36 cellular contexts compared by ENCODE assay signal in the genomic region with DNA sequence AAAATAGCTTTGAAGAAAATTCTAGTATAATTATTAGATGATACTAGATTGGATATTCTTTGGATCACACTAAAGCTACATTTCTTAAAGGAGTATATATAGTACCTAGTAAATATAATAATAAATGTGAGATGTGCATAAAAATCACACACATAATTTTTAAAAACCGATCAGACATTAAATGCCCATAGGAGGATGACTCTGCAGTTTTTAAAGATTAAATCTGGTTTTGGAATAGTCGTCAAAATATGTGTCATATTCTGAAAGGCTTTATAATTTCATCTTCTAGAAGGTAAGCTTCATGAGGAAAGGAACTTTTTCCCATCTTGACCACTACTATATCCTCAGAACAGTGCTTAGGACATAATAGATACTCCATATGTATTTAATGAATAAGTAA.
"Had no signal": no experiment of that assay in that cellular context is flagged by ENCODE, and none has a peak within 500 bp of the region (broad histone marks: within the 10 kb centered on the region; RNA-seq: fewer than 3 reads in every experiment).

No MANE protein-coding gene starts in this region.

- H3K4me3 Mint-ChIP-seq: activated B cell treated with CpG ODN at 0.5 μM for 24 hours; activated CD4-positive, alpha-beta memory T cell treated with anti-CD3 and anti-CD28 coated beads for 36 hours; activated CD4-positive, alpha-beta T cell treated with anti-CD3 and anti-CD28 coated beads, Interleukin-2, amount 10 ng/mL, durations not matched to agents 24 days and 14 days; activated CD8-positive, alpha-beta T cell treated with anti-CD3 and anti-CD28 coated beads for 36 hours; activated naive CD4-positive, alpha-beta T cell treated with anti-CD3 and anti-CD28 coated beads for 36 hours; activated naive CD8-positive, alpha-beta T cell treated with anti-CD3 and anti-CD28 coated beads for 36 hours; activated T-cell treated with anti-CD3 and anti-CD28 coated beads, Interleukin-2, amount 50 U/mL, for 4 hours; activated T-cell treated with anti-CD3 and anti-CD28 coated beads, Interleukin-2, amount 50 U/mL, for 72 hours; activated T-helper 1 cell treated with anti-CD3 and anti-CD28 coated beads, Interleukin-12 subunit alpha, Interleukin-12 subunit beta, Interleukin-2, Interleukin-4 antibody, amounts not matched to agents 30 ng/mL and 10 ng/mL and 1 ng/mL, durations not matched to agents 14 hours and 24 hours and 36 hours; activated T-helper 17 cell treated with anti-CD3 and anti-CD28 coated beads, Interleukin-2, amount 50 U/mL, for 72 hours; T-helper 1 cell treated with Interleukin-12 subunit alpha and Interleukin-12 subunit beta and Interleukin-4 antibody, amounts not matched to agents 30 μg/mL and 1 μg/mL, for 36 hours; T-helper 2 cell treated with Interferon-gamma antibody and Interleukin-4, amounts not matched to agents 5 μg/mL and 100 μg/mL, for 36 hours had no signal

- H3K27me3 ChIP-seq: adrenal gland, body of pancreas, brain microvascular endothelial cell, breast epithelium had no signal

- H3K36me3 Mint-ChIP-seq: activated CD4-positive, alpha-beta memory T cell treated with anti-CD3 and anti-CD28 coated beads for 36 hours; activated naive CD4-positive, alpha-beta T cell treated with anti-CD3 and anti-CD28 coated beads, Interleukin-2, amount 50 U/mL, for 72 hours; activated naive CD8-positive, alpha-beta T cell treated with anti-CD3 and anti-CD28 coated beads for 36 hours had no signal

- H3K36me3 ChIP-seq: adrenal gland, brain microvascular endothelial cell, breast epithelium had no signal

- H3K9me3 ChIP-seq: adrenal gland, body of pancreas, breast epithelium had no signal

- H3K4me1 ChIP-seq: body of pancreas, breast epithelium had no signal

- DNase-seq: activated B cell treated with CpG ODN at 0.5 μM for 24 hours; activated CD4-positive, alpha-beta memory T cell treated with anti-CD3 and anti-CD28 coated beads for 36 hours; activated CD4-positive, alpha-beta T cell treated with anti-CD3 and anti-CD28 coated beads for 4 hours; activated CD4-positive, alpha-beta T cell treated with anti-CD3 and anti-CD28 coated beads, Interleukin-2, amount 10 ng/mL, durations not matched to agents 24 days and 14 days; activated CD4-positive, alpha-beta T cell treated with anti-CD3 and anti-CD28 coated beads, Interleukin-2, amount 50 U/mL, for 1 hour; activated CD4-positive, alpha-beta T cell treated with anti-CD3 and anti-CD28 coated beads, Interleukin-2, amount 50 U/mL, for 4 hours; activated CD4-positive, CD25-positive, alpha-beta regulatory T cell treated with anti-CD3 and anti-CD28 coated beads, Interleukin-2, amount 50 U/mL, for 72 hours; activated CD8-positive, alpha-beta memory T cell treated with anti-CD3 and anti-CD28 coated beads, Interleukin-2, amount 50 U/mL, for 4 hours; activated CD8-positive, alpha-beta T cell treated with anti-CD3 and anti-CD28 coated beads for 36 hours; activated effector memory CD4-positive, alpha-beta T cell treated with anti-CD3 and anti-CD28 coated beads, Interleukin-2, amount 50 U/mL, for 16 hours; activated gamma-delta T cell treated with Interleukin-2 at 50 U/mL for 16 hours; activated naive CD4-positive, alpha-beta T cell; activated naive CD4-positive, alpha-beta T cell treated with anti-CD3 and anti-CD28 coated beads for 36 hours; activated naive CD4-positive, alpha-beta T cell treated with anti-CD3 and anti-CD28 coated beads, Interleukin-2, amount 50 U/mL, for 16 hours; activated naive CD8-positive, alpha-beta T cell treated with anti-CD3 and anti-CD28 coated beads for 36 hours; activated T-cell treated with anti-CD3 and anti-CD28 coated beads for 4 hours; activated T-cell treated with anti-CD3 and anti-CD28 coated beads, Interleukin-2, amount 50 U/mL, for 1 hour; activated T-cell treated with anti-CD3 and anti-CD28 coated beads, Interleukin-2, amount 50 U/mL, for 4 hours; activated T-cell treated with anti-CD3 and anti-CD28 coated beads, Interleukin-2, amount 50 U/mL, for 72 hours; adrenal gland; amniotic stem cell; aorta; body of pancreas; brain microvascular endothelial cell; central memory CD4-positive, alpha-beta T cell; T-helper 1 cell; T-helper 2 cell; T-helper 9 cell had no signal

- ATAC-seq: activated CD8-positive, alpha-beta T cell treated with anti-CD3 and anti-CD28 coated beads for 36 hours; activated naive CD4-positive, alpha-beta T cell treated with anti-CD3 and anti-CD28 coated beads, Interleukin-2, amount 50 U/mL, for 72 hours; activated T-cell treated with anti-CD3 and anti-CD28 coated beads, Interleukin-2, amount 50 U/mL, for 4 hours; activated T-cell treated with anti-CD3 and anti-CD28 coated beads, Interleukin-2, amount 50 U/mL, for 72 hours; activated T-helper 17 cell treated with anti-CD3 and anti-CD28 coated beads, Interleukin-2, amount 50 U/mL, for 72 hours; body of pancreas had no signal

- H3K9me3 Mint-ChIP-seq: activated B cell treated with CpG ODN at 0.5 μM for 24 hours; activated CD4-positive, alpha-beta memory T cell treated with anti-CD3 and anti-CD28 coated beads for 36 hours; activated CD4-positive, alpha-beta T cell treated with anti-CD3 and anti-CD28 coated beads, Interleukin-2, amount 10 ng/mL, durations not matched to agents 24 days and 14 days; activated CD8-positive, alpha-beta T cell treated with anti-CD3 and anti-CD28 coated beads for 36 hours; activated naive CD4-positive, alpha-beta T cell treated with anti-CD3 and anti-CD28 coated beads for 36 hours; activated naive CD4-positive, alpha-beta T cell treated with anti-CD3 and anti-CD28 coated beads, Interleukin-2, amount 50 U/mL, for 72 hours; activated naive CD8-positive, alpha-beta T cell treated with anti-CD3 and anti-CD28 coated beads for 36 hours; activated T-cell treated with anti-CD3 and anti-CD28 coated beads, Interleukin-2, amount 50 U/mL, for 4 hours; activated T-helper 1 cell treated with anti-CD3 and anti-CD28 coated beads, Interleukin-12 subunit alpha, Interleukin-12 subunit beta, Interleukin-2, Interleukin-4 antibody, amounts not matched to agents 30 ng/mL and 10 ng/mL and 1 ng/mL, durations not matched to agents 14 hours and 24 hours and 36 hours; activated T-helper 17 cell treated with anti-CD3 and anti-CD28 coated beads, Interleukin-2, amount 50 U/mL, for 72 hours; T-helper 1 cell treated with Interleukin-12 subunit alpha and Interleukin-12 subunit beta and Interleukin-4 antibody, amounts not matched to agents 30 μg/mL and 1 μg/mL, for 36 hours; T-helper 2 cell treated with Interferon-gamma antibody and Interleukin-4, amounts not matched to agents 5 μg/mL and 100 μg/mL, for 36 hours had no signal

- FAIRE-seq: TTC549 had no signal

- H3K27ac Mint-ChIP-seq: activated B cell treated with CpG ODN at 0.5 μM for 24 hours; activated CD4-positive, alpha-beta memory T cell treated with anti-CD3 and anti-CD28 coated beads for 36 hours; activated CD4-positive, alpha-beta T cell treated with anti-CD3 and anti-CD28 coated beads, Interleukin-2, amount 10 ng/mL, durations not matched to agents 24 days and 14 days; activated CD8-positive, alpha-beta T cell treated with anti-CD3 and anti-CD28 coated beads for 36 hours; activated naive CD4-positive, alpha-beta T cell treated with anti-CD3 and anti-CD28 coated beads for 36 hours; activated naive CD4-positive, alpha-beta T cell treated with anti-CD3 and anti-CD28 coated beads, Interleukin-2, amount 50 U/mL, for 72 hours; activated naive CD8-positive, alpha-beta T cell treated with anti-CD3 and anti-CD28 coated beads for 36 hours; activated T-cell treated with anti-CD3 and anti-CD28 coated beads, Interleukin-2, amount 50 U/mL, for 72 hours; activated T-helper 1 cell treated with anti-CD3 and anti-CD28 coated beads, Interleukin-12 subunit alpha, Interleukin-12 subunit beta, Interleukin-2, Interleukin-4 antibody, amounts not matched to agents 30 ng/mL and 10 ng/mL and 1 ng/mL, durations not matched to agents 14 hours and 24 hours and 36 hours; activated T-helper 17 cell treated with anti-CD3 and anti-CD28 coated beads, Interleukin-2, amount 50 U/mL, for 72 hours; T-helper 1 cell treated with Interleukin-12 subunit alpha and Interleukin-12 subunit beta and Interleukin-4 antibody, amounts not matched to agents 30 μg/mL and 1 μg/mL, for 36 hours; T-helper 2 cell treated with Interferon-gamma antibody and Interleukin-4, amounts not matched to agents 5 μg/mL and 100 μg/mL, for 36 hours had no signal

- H3K27me3 Mint-ChIP-seq: activated B cell treated with CpG ODN at 0.5 μM for 24 hours; activated CD4-positive, alpha-beta memory T cell treated with anti-CD3 and anti-CD28 coated beads for 36 hours; activated CD4-positive, alpha-beta T cell treated with anti-CD3 and anti-CD28 coated beads, Interleukin-2, amount 10 ng/mL, durations not matched to agents 24 days and 14 days; activated CD8-positive, alpha-beta T cell treated with anti-CD3 and anti-CD28 coated beads for 36 hours; activated naive CD8-positive, alpha-beta T cell treated with anti-CD3 and anti-CD28 coated beads for 36 hours had no signal

- H3K27ac ChIP-seq: adrenal gland, body of pancreas, brain microvascular endothelial cell, breast epithelium, VCaP had no signal

- H3K4me3 ChIP-seq: adrenal gland, body of pancreas, breast epithelium had no signal
